ENCODE assay signal across 29 cellular contexts in genomic region chr17:73187203-73187769, GRCh38. TPM values are rescaled to one million over a fixed set of nuclear protein-coding genes. Genes with fewer than 3 reads are reported as not detected.
DNase-seq lines count a peak whose midpoint lies in the region; TF ChIP-seq lines count a peak whose summit lies in the region.
"Had no signal": no experiment of that assay in that cellular context is flagged by ENCODE, and none has a peak within 500 bp of the region (broad histone marks: within the 10 kb centered on the region; RNA-seq: fewer than 3 reads in every experiment).

No MANE protein-coding gene starts in this region.

- no peaks in the 10 kb centered on the region for H3K4me1 ChIP-seq in iPS-15b (ENCODE audit: control insufficient read depth, insufficient read depth, low read length)
- H3K4me1 ChIP-seq in transverse colon, result peaks cover 5 to 33% (median 13%) of the 10 kb centered on the region in 4 donors
- H3K4me1 ChIP-seq in esophagus squamous epithelium, result peaks cover 0 to 12% (median 7%) of the 10 kb centered on the region in 3 donors
- peaks cover 0 to 9% (median 3%) of the 10 kb centered on the region in 4 donors for H3K4me1 ChIP-seq in tibial nerve

- H3K27ac ChIP-seq in transverse colon, result peak overlapping the region in 3 of 4 donors; percentile 8 to 38 (median 21)
- no peak overlapping the region for H3K27ac ChIP-seq in esophagus squamous epithelium
- no peak overlapping the region for H3K27ac ChIP-seq in tibial nerve
- H3K27ac ChIP-seq: ascending aorta, cardiac muscle cell, coronary artery, epithelial cell of prostate, left ventricle myocardium inferior, PC-9, psoas muscle, sigmoid colon, SK-N-MC had no signal

- intact Hi-C loops in transverse colon (cut with DNase I; ENCODE audit: low total_unique reads) (no loop called here), esophagus squamous epithelium (cut with DNase I) (no loop called here)

- H3K9me3 ChIP-seq in iPS-15b (ENCODE audit: control insufficient read depth, insufficient read depth, low read length) (no peaks in the 10 kb centered on the region), transverse colon (no peaks in the 10 kb centered on the region), esophagus squamous epithelium (no peaks in the 10 kb centered on the region), tibial nerve (no peaks in the 10 kb centered on the region)
- H3K9me3 ChIP-seq: ascending aorta, left ventricle myocardium inferior, psoas muscle, sigmoid colon had no signal

- TF ChIP-seq POLR2A in transverse colon (IDR thresholded peaks at IDR 0.05) (no peak), esophagus squamous epithelium (IDR thresholded peaks at IDR 0.05) (no peak), tibial nerve (IDR thresholded peaks at IDR 0.05) (no peak)

- H3K4me3 ChIP-seq in iPS-15b (ENCODE audit: low read depth, low read length), result no peak overlapping the region
- H3K4me3 ChIP-seq in transverse colon, result no peak overlapping the region
- H3K4me3 ChIP-seq in esophagus squamous epithelium, result no peak overlapping the region
- H3K4me3 ChIP-seq in tibial nerve, result no peak overlapping the region
- H3K4me3 ChIP-seq: ascending aorta, cardiac muscle cell, coronary artery, left ventricle myocardium inferior, PC-9, psoas muscle, sigmoid colon, SK-N-MC had no signal

- TF ChIP-seq CTCF in transverse colon (IDR thresholded peaks at IDR 0.05), result no peak
- TF ChIP-seq CTCF in esophagus squamous epithelium (IDR thresholded peaks at IDR 0.05), result no peak
- TF ChIP-seq CTCF in tibial nerve (IDR thresholded peaks at IDR 0.05), result no peak

- peak; percentile 42 for DNase-seq in NCI-H510A treated with DMSO at 0.1 percent for 48 hours (lab: John Stamatoyannopoulos, UW)
- no peak for DNase-seq in NCI-H510A (lab: John Stamatoyannopoulos, UW)
- peak; percentile 72 for DNase-seq in NCI-H146 (lab: John Stamatoyannopoulos, UW)
- peak; percentile 28 for DNase-seq in transverse colon
- DNase-seq in stimulated activated CD4-positive, alpha-beta T cell treated with anti-CD3 and anti-CD28 coated beads, Interleukin-4, amount 100 ng/mL, for 24 hours, result no peak
- no peak for DNase-seq in esophagus squamous epithelium (lab: John Stamatoyannopoulos, UW)
- no peak for DNase-seq in tibial nerve (ENCODE audit: low spot score in 2 of 2)
- DNase-seq: activated CD4-positive, alpha-beta T cell treated with anti-CD3 and anti-CD28 coated beads, Interleukin-2, amount 50 U/mL, for 48 hours; activated T-cell treated with anti-CD3 and anti-CD28 coated beads, Interleukin-2, amount 50 U/mL, for 72 hours; CD8-positive, alpha-beta T cell; DMS 273 treated with DMSO at 0.1 percent for 48 hours; effector CD8-positive, alpha-beta T cell; IMR-90; left ventricle myocardium inferior; naive B cell; NCI-H524 treated with DMSO at 0.1 percent for 48 hours; nucleus accumbens; PC-9; psoas muscle; sigmoid colon; stimulated activated CD4-positive, alpha-beta T cell treated with anti-CD3 and anti-CD28 coated beads, Interleukin-4, amount 100 ng/mL, for 4 hours; T-helper 1 cell had no signal

- no peaks in the 10 kb centered on the region for H3K27me3 ChIP-seq in iPS-15b (ENCODE audit: control insufficient read depth, insufficient read depth, low read length)
- H3K27me3 ChIP-seq in transverse colon, result peaks cover 8% of the 10 kb centered on the region
- H3K27me3 ChIP-seq in esophagus squamous epithelium, result no peaks in the 10 kb centered on the region
- H3K27me3 ChIP-seq in tibial nerve, result no peaks in the 10 kb centered on the region
- H3K27me3 ChIP-seq: ascending aorta, cardiac muscle cell, sigmoid colon had no signal

- TF ChIP-seq EP300 in transverse colon (IDR thresholded peaks at IDR 0.05; ENCODE audit: low read depth) (no peak), tibial nerve (IDR thresholded peaks at IDR 0.05) (no peak)

- peak overlapping the region; percentile 47 for H3K9ac ChIP-seq in iPS-15b (ENCODE audit: low read depth, low read length)

- in situ Hi-C loops in transverse colon (cut with MboI; ENCODE audit: low pct_ligation_motif_present in 1 of 4, low pct_unique_long_range_greater_than_20kb in 1 of 4, low sequenced_read_pairs in 3 of 4), result loop anchor here in 3 of 4 donors (10.0 to 25.0 kb wide), 2 partner anchors 462 to 625 kb away; no protein-coding TSS in a partner anchor

- WGBS in transverse colon (ENCODE audit: low coverage in 1 of 2), 2 donors, result 47% methylated on average over 9 of the region's 9 CpGs; no CpG with 5 or more reads in 1 of the 2 donors
- WGBS in esophagus squamous epithelium, 2 donors, result 76 to 84% methylated on average over 6 to 9 of the region's 9 CpGs
- 79 to 80% methylated on average over 9 of the region's 9 CpGs for WGBS in tibial nerve, 2 donors

- no peaks in the 10 kb centered on the region for H3K36me3 ChIP-seq in iPS-15b (ENCODE audit: control insufficient read depth, insufficient read depth, low read length)
- H3K36me3 ChIP-seq in transverse colon, result no peaks in the 10 kb centered on the region
- H3K36me3 ChIP-seq in esophagus squamous epithelium, result no peaks in the 10 kb centered on the region
- H3K36me3 ChIP-seq in tibial nerve, result no peaks in the 10 kb centered on the region
- H3K36me3 ChIP-seq: ascending aorta, cardiac muscle cell, left ventricle myocardium inferior, sigmoid colon had no signal

RNA-seq across cellular contexts. Expression of gene COG1, which starts 5.6 kb away (rescaled TPM):
- total RNA-seq in transverse colon (100 to 1,000 TPM in 1 of 4 donors, 10 to 100 TPM in 3; 54.2 to 126 (median 69.1) TPM), esophagus squamous epithelium (10 to 100 TPM in 1 of 4 donors, 1 to 10 TPM in 3; 8.0 to 14.7 (median 9.2) TPM), tibial nerve (10 to 100 TPM; 23.6 to 46.2 (median 28.6) TPM)

RNA-seq across cellular contexts. Expression of gene SSTR2, which starts 22.5 kb away (rescaled TPM):
- total RNA-seq in transverse colon (1 to 10 TPM in 2 of 4 donors, under 1 TPM in 2; under 0.01 to 1.7 (median 0.81) TPM), esophagus squamous epithelium (under 1 TPM in 3 of 4 donors, not detected in 1; under 0.01 to 0.21 (median 0.04) TPM), tibial nerve (1 to 10 TPM; 1.5 to 2.4 (median 1.9) TPM)
- total RNA-seq: CD8-positive, alpha-beta T cell; glomerular endothelial cell; IMR-90; PC-9 had no signal

Comparison
In these comparisons a context has a peak if more than half of its experiments do, and no peak if none do; other contexts are left out.
1. DNase-seq: peak in NCI-H510A treated with DMSO at 0.1 percent for 48 hours (single experiment), NCI-H146 (single experiment) and transverse colon (single experiment); none in NCI-H510A (single experiment), stimulated activated CD4-positive, alpha-beta T cell treated with anti-CD3 and anti-CD28 coated beads, Interleukin-4, amount 100 ng/mL, for 24 hours (single experiment), esophagus squamous epithelium (single experiment) and tibial nerve (0 of 2).
2. H3K27ac ChIP-seq: peak in transverse colon (3 of 4); none in esophagus squamous epithelium (0 of 4) and tibial nerve (0 of 4).